Comparison of ENCODE assay signal across 7 cellular contexts in the genomic region with DNA sequence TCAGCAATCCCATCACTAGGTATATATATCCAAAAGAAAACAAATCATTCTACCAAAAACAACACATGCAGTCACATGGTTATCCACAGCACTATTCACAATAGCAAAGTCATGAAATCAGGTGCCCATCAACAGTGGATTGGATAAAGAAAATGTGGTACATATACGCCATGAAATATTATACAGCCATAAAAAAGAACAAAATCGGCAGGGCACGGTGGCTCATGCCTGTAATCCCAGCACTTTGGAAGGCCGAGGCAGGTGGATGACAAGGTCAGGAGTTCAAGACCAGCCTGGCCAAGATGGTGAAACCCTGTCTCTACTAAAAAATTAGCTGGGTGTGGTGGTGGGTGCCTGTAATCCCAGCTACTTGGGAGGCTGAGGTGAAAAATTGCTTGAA. TPM values are rescaled to one million over a fixed set of nuclear protein-coding genes. Genes with fewer than 3 reads are reported as not detected.
"Had no signal": no experiment of that assay in that cellular context is flagged by ENCODE, and none has a peak within 500 bp of the region (broad histone marks: within the 10 kb centered on the region; RNA-seq: fewer than 3 reads in every experiment).

No MANE protein-coding gene starts in this region.

RNA-seq across cellular contexts. Expression of gene PKD2L2, which starts 55.0 kb away (rescaled TPM):
- total RNA-seq: OCI-LY7, PC-3, Peyer's patch, RPMI7951, SJCRH30, SJSA1, T-cell had no signal
